1 cellular context compared by ENCODE assay signal in the genomic region with DNA sequence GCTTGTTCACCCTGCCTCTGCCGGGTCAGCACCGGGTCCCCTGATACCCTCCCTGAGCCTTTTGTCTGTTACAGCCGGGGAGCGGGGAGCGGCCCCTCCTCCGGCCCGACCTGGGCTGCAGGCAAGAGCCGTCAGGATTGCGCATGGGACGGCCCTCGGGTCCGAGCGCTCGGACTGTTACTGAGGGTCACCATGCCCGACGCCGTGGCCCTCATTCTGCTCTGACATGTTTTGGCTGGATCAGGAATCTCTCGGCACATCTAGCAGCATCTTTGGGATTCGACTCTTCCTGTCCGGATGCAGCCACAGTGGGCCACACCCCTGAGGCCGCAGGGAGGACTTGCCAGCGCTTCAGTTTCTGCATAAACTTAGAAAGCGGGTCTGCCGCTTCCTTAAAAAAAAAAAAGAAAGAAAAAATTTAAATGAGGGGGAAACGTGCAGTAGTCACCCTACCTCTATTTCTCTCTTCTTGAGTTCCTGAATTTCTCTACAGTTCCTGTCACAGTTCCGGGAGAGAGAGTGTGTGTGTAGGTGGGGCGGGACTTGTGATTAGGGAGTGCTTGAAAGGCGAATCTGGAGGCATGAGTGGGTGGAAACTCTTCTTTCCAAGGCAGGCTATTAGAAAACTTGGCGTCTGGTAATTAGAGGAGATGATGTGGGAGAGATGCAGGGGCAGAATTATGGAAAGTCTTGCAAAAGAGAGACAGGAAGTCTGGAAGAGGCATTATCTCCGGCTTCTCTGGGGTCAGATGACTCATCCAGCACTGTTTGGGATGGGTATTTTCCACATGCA.
A peak's percentile ranks its signal among the peaks of the same experiment; 100 is the strongest.
TF ChIP-seq lines count a peak whose summit lies in the region.

No MANE protein-coding gene starts in this region.

TF ChIP-seq in K562, 482 proteins besides CTCF, POLR2A, EP300 and RAD21 (continued from another document and continues in another):
- TF ChIP-seq ZNF445 (CRISPR knock-in tag; IDR thresholded peaks at IDR 0.05; ENCODE audit: low read depth) (no peak), SMARCE1 (IDR thresholded peaks at IDR 0.05) (peak; percentile 83), MBD2 (IDR thresholded peaks at IDR 0.05; ENCODE audit: borderline replicate concordance, low read depth) (no peak), RHOXF2B (CRISPR knock-in tag; conservative IDR thresholded peaks at IDR 0.05) (no peak), TEAD1 (CRISPR knock-in tag; IDR thresholded peaks at IDR 0.05) (no peak), U2AF2 (optimal IDR thresholded peaks at IDR 0.05; ENCODE audit: low read depth, low read length) (no peak), IRF2 (CRISPR knock-in tag; IDR thresholded peaks at IDR 0.05) (no peak), RBM25 (IDR thresholded peaks at IDR 0.05; ENCODE audit: low read depth, low read length, severe bottlenecking) (no peak), STAT5B (CRISPR knock-in tag; IDR thresholded peaks at IDR 0.05) (no peak), ZNF75A (CRISPR knock-in tag; IDR thresholded peaks at IDR 0.05) (no peak), U2AF1 (optimal IDR thresholded peaks at IDR 0.05; ENCODE audit: low read depth, low read length) (no peak), PTBP1 (IDR thresholded peaks at IDR 0.05; ENCODE audit: low read depth, low read length) (no peak), SOX6 (IDR thresholded peaks at IDR 0.05) (peak; percentile 36; the same call in 1 of the 2 replicates), PHB (CRISPR knock-in tag; IDR thresholded peaks at IDR 0.05) (no peak), PTRF (tag; IDR thresholded peaks at IDR 0.05) (no peak), DPF2 (IDR thresholded peaks at IDR 0.05) (peak; percentile 85), ZNF696 (CRISPR knock-in tag; conservative IDR thresholded peaks at IDR 0.05) (no peak), HCFC1 (IDR thresholded peaks at IDR 0.05; ENCODE audit: low read depth, low read length) (no peak), PHB2 (IDR thresholded peaks at IDR 0.05; ENCODE audit: low read depth) (no peak), ZNF232 (CRISPR knock-in tag; IDR thresholded peaks at IDR 0.05) (no peak), ESRRB (CRISPR knock-in tag; IDR thresholded peaks at IDR 0.05; ENCODE audit: borderline replicate concordance) (no peak), HMG20A (CRISPR knock-in tag; conservative IDR thresholded peaks at IDR 0.05) (no peak), ELF4 (CRISPR knock-in tag; IDR thresholded peaks at IDR 0.05) (peak; percentile 72; the same call in 1 of the 2 replicates), NFRKB (IDR thresholded peaks at IDR 0.05; ENCODE audit: low read depth) (no peak), NUFIP1 (IDR thresholded peaks at IDR 0.05; ENCODE audit: partially characterized antibody) (no peak), ZNF146 (CRISPR knock-in tag; IDR thresholded peaks at IDR 0.05; ENCODE audit: unreplicated experiment) (no peak), STAG1 (CRISPR knock-in tag; IDR thresholded peaks at IDR 0.05; ENCODE audit: borderline replicate concordance) (no peak), THRAP3 (IDR thresholded peaks at IDR 0.05; ENCODE audit: borderline replicate concordance) (no peak), LCOR (CRISPR knock-in tag; IDR thresholded peaks at IDR 0.05) (no peak), ZKSCAN1 (IDR thresholded peaks at IDR 0.05; ENCODE audit: low read depth, low read length) (no peak), FOXJ3 (CRISPR knock-in tag; IDR thresholded peaks at IDR 0.05) (no peak), ZNF444 (CRISPR knock-in tag; IDR thresholded peaks at IDR 0.05) (no peak), HDAC6 (IDR thresholded peaks at IDR 0.05; ENCODE audit: low read depth, low read length) (no peak), ARHGAP35 (IDR thresholded peaks at IDR 0.05; ENCODE audit: partially characterized antibody) (no peak), NR3C1 (CRISPR knock-in tag; IDR thresholded peaks at IDR 0.05) (no peak), CHD2 (IDR thresholded peaks at IDR 0.05; ENCODE audit: low read depth, low read length) (no peak), ZNF274 (IDR thresholded peaks at IDR 0.05; ENCODE audit: borderline replicate concordance, low read depth, low read length) (no peak)
- TF ChIP-seq, protein P1, sequence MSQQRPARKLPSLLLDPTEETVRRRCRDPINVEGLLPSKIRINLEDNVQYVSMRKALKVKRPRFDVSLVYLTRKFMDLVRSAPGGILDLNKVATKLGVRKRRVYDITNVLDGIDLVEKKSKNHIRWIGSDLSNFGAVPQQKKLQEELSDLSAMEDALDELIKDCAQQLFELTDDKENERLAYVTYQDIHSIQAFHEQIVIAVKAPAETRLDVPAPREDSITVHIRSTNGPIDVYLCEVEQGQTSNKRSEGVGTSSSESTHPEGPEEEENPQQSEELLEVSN (IDR thresholded peaks at IDR 0.05; ENCODE audit: borderline replicate concordance in 1 of 2, extremely low read depth in 1 of 2, insufficient read depth in 1 of 2, insufficient read length in 1 of 2, low read depth in 1 of 2, low read length in 1 of 2, poor library complexity in 1 of 2, severe bottlenecking in 1 of 2), result no peak
- TF ChIP-seq, protein P2, sequence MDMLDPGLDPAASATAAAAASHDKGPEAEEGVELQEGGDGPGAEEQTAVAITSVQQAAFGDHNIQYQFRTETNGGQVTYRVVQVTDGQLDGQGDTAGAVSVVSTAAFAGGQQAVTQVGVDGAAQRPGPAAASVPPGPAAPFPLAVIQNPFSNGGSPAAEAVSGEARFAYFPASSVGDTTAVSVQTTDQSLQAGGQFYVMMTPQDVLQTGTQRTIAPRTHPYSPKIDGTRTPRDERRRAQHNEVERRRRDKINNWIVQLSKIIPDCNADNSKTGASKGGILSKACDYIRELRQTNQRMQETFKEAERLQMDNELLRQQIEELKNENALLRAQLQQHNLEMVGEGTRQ (CRISPR knock-in tag; IDR thresholded peaks at IDR 0.05), result no peak
- TF ChIP-seq, protein P3, sequence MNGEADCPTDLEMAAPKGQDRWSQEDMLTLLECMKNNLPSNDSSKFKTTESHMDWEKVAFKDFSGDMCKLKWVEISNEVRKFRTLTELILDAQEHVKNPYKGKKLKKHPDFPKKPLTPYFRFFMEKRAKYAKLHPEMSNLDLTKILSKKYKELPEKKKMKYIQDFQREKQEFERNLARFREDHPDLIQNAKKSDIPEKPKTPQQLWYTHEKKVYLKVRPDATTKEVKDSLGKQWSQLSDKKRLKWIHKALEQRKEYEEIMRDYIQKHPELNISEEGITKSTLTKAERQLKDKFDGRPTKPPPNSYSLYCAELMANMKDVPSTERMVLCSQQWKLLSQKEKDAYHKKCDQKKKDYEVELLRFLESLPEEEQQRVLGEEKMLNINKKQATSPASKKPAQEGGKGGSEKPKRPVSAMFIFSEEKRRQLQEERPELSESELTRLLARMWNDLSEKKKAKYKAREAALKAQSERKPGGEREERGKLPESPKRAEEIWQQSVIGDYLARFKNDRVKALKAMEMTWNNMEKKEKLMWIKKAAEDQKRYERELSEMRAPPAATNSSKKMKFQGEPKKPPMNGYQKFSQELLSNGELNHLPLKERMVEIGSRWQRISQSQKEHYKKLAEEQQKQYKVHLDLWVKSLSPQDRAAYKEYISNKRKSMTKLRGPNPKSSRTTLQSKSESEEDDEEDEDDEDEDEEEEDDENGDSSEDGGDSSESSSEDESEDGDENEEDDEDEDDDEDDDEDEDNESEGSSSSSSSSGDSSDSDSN (IDR thresholded peaks at IDR 0.05; ENCODE audit: borderline replicate concordance in 1 of 2, low read depth in 2 of 2, low read length in 2 of 2), result no peak
- TF ChIP-seq, protein P4, sequence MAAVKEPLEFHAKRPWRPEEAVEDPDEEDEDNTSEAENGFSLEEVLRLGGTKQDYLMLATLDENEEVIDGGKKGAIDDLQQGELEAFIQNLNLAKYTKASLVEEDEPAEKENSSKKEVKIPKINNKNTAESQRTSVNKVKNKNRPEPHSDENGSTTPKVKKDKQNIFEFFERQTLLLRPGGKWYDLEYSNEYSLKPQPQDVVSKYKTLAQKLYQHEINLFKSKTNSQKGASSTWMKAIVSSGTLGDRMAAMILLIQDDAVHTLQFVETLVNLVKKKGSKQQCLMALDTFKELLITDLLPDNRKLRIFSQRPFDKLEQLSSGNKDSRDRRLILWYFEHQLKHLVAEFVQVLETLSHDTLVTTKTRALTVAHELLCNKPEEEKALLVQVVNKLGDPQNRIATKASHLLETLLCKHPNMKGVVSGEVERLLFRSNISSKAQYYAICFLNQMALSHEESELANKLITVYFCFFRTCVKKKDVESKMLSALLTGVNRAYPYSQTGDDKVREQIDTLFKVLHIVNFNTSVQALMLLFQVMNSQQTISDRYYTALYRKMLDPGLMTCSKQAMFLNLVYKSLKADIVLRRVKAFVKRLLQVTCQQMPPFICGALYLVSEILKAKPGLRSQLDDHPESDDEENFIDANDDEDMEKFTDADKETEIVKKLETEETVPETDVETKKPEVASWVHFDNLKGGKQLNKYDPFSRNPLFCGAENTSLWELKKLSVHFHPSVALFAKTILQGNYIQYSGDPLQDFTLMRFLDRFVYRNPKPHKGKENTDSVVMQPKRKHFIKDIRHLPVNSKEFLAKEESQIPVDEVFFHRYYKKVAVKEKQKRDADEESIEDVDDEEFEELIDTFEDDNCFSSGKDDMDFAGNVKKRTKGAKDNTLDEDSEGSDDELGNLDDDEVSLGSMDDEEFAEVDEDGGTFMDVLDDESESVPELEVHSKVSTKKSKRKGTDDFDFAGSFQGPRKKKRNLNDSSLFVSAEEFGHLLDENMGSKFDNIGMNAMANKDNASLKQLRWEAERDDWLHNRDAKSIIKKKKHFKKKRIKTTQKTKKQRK (IDR thresholded peaks at IDR 0.05; ENCODE audit: borderline replicate concordance, low read depth, low read length), result no peak
- TF ChIP-seq, protein P5, sequence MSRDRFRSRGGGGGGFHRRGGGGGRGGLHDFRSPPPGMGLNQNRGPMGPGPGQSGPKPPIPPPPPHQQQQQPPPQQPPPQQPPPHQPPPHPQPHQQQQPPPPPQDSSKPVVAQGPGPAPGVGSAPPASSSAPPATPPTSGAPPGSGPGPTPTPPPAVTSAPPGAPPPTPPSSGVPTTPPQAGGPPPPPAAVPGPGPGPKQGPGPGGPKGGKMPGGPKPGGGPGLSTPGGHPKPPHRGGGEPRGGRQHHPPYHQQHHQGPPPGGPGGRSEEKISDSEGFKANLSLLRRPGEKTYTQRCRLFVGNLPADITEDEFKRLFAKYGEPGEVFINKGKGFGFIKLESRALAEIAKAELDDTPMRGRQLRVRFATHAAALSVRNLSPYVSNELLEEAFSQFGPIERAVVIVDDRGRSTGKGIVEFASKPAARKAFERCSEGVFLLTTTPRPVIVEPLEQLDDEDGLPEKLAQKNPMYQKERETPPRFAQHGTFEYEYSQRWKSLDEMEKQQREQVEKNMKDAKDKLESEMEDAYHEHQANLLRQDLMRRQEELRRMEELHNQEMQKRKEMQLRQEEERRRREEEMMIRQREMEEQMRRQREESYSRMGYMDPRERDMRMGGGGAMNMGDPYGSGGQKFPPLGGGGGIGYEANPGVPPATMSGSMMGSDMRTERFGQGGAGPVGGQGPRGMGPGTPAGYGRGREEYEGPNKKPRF (IDR thresholded peaks at IDR 0.05; ENCODE audit: low read depth, low read length), result no peak
- TF ChIP-seq, protein P6, sequence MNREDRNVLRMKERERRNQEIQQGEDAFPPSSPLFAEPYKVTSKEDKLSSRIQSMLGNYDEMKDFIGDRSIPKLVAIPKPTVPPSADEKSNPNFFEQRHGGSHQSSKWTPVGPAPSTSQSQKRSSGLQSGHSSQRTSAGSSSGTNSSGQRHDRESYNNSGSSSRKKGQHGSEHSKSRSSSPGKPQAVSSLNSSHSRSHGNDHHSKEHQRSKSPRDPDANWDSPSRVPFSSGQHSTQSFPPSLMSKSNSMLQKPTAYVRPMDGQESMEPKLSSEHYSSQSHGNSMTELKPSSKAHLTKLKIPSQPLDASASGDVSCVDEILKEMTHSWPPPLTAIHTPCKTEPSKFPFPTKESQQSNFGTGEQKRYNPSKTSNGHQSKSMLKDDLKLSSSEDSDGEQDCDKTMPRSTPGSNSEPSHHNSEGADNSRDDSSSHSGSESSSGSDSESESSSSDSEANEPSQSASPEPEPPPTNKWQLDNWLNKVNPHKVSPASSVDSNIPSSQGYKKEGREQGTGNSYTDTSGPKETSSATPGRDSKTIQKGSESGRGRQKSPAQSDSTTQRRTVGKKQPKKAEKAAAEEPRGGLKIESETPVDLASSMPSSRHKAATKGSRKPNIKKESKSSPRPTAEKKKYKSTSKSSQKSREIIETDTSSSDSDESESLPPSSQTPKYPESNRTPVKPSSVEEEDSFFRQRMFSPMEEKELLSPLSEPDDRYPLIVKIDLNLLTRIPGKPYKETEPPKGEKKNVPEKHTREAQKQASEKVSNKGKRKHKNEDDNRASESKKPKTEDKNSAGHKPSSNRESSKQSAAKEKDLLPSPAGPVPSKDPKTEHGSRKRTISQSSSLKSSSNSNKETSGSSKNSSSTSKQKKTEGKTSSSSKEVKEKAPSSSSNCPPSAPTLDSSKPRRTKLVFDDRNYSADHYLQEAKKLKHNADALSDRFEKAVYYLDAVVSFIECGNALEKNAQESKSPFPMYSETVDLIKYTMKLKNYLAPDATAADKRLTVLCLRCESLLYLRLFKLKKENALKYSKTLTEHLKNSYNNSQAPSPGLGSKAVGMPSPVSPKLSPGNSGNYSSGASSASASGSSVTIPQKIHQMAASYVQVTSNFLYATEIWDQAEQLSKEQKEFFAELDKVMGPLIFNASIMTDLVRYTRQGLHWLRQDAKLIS (CRISPR knock-in tag; IDR thresholded peaks at IDR 0.05), result no peak
- TF ChIP-seq, protein P7, sequence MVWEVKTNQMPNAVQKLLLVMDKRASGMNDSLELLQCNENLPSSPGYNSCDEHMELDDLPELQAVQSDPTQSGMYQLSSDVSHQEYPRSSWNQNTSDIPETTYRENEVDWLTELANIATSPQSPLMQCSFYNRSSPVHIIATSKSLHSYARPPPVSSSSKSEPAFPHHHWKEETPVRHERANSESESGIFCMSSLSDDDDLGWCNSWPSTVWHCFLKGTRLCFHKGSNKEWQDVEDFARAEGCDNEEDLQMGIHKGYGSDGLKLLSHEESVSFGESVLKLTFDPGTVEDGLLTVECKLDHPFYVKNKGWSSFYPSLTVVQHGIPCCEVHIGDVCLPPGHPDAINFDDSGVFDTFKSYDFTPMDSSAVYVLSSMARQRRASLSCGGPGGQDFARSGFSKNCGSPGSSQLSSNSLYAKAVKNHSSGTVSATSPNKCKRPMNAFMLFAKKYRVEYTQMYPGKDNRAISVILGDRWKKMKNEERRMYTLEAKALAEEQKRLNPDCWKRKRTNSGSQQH (CRISPR knock-in tag; IDR thresholded peaks at IDR 0.05), result no peak
- TF ChIP-seq, protein P8, sequence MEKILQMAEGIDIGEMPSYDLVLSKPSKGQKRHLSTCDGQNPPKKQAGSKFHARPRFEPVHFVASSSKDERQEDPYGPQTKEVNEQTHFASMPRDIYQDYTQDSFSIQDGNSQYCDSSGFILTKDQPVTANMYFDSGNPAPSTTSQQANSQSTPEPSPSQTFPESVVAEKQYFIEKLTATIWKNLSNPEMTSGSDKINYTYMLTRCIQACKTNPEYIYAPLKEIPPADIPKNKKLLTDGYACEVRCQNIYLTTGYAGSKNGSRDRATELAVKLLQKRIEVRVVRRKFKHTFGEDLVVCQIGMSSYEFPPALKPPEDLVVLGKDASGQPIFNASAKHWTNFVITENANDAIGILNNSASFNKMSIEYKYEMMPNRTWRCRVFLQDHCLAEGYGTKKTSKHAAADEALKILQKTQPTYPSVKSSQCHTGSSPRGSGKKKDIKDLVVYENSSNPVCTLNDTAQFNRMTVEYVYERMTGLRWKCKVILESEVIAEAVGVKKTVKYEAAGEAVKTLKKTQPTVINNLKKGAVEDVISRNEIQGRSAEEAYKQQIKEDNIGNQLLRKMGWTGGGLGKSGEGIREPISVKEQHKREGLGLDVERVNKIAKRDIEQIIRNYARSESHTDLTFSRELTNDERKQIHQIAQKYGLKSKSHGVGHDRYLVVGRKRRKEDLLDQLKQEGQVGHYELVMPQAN (IDR thresholded peaks at IDR 0.05; ENCODE audit: borderline replicate concordance), result peak; percentile 51; the same call in 1 of the 2 replicates
